10 cellular contexts compared by ENCODE assay signal in genomic region chr4:40719008-40719623, GRCh38. TPM values are rescaled to one million over a fixed set of nuclear protein-coding genes. Genes with fewer than 3 reads are reported as not detected.
DNase-seq lines count a peak whose midpoint lies in the region; ATAC-seq and TF ChIP-seq lines count a peak whose summit lies in the region.
"Had no signal": no experiment of that assay in that cellular context is flagged by ENCODE, and none has a peak within 500 bp of the region (broad histone marks: within the 10 kb centered on the region; RNA-seq: fewer than 3 reads in every experiment).

No MANE protein-coding gene starts in this region.

- peak; percentile 65 for DNase-seq in SIG-M5 treated with dmso at 0.1 percent for 504 hours (lab: John Stamatoyannopoulos, UW; ENCODE audit: unreplicated experiment)
- no peak for DNase-seq in SIG-M5 (lab: John Stamatoyannopoulos, UW)
- DNase-seq in GM23338 (ENCODE audit: low spot score): peak; percentile 71
- peak; percentile 36 for DNase-seq in LoVo (ENCODE audit: low spot score)
- peak; percentile 19 for DNase-seq in SK-N-SH
- no peak for DNase-seq in left ventricle myocardium superior
- peak; percentile 28 for DNase-seq in testis
- no peak for DNase-seq in activated CD4-positive, CD25-positive, alpha-beta regulatory T cell (lab: John Stamatoyannopoulos, UW)

- H3K36me3 Mint-ChIP-seq in GM23338 (ENCODE audit: low read depth): no peaks in the 10 kb centered on the region
- H3K36me3 Mint-ChIP-seq: activated naive CD4-positive, alpha-beta T cell treated with anti-CD3 and anti-CD28 coated beads, Interleukin-2, amount 50 U/mL, for 72 hours; CD4-positive, CD25-positive, alpha-beta regulatory T cell had no signal

- ATAC-seq in GM23338 (peak; percentile 81), left ventricle myocardium superior (peak; percentile 40)

- H3K9me3 ChIP-seq in SK-N-SH (no peaks in the 10 kb centered on the region), testis (no peaks in the 10 kb centered on the region)

- H3K4me1 Mint-ChIP-seq in GM23338: peaks cover 18% of the 10 kb centered on the region

- intact Hi-C loops in left ventricle myocardium superior (cut with micrococcal nuclease) (no loop called here), testis (cut with DNase I; ENCODE audit: low total_unique reads) (no loop called here)

- CTCF ChIA-PET in SK-N-SH (lab: Yijun Ruan, JAX): interaction anchor here (0.6 to 1.5 kb wide), 9 partner anchors 9 to 741 kb away, joined by 3 to 6 read pairs (median 3); partner anchors contain the start of genes NSUN7 and PDS5A

- H3K4me1 ChIP-seq in GM23338 (ENCODE audit: insufficient read depth): peaks cover 13% of the 10 kb centered on the region
- no peaks in the 10 kb centered on the region for H3K4me1 ChIP-seq in SK-N-SH (ENCODE audit: control insufficient read depth in 1 of 2, insufficient read depth in 2 of 2, low read depth in 1 of 2, low read length in 1 of 2)
- no peaks in the 10 kb centered on the region for H3K4me1 ChIP-seq in testis

- POLR2A ChIA-PET in SK-N-SH (lab: Yijun Ruan, JAX): no interaction called here

- H3K36me3 ChIP-seq in GM23338 (ENCODE audit: insufficient read depth) (no peaks in the 10 kb centered on the region), SK-N-SH (replicated peaks in 1 of 2; ENCODE audit: control insufficient read depth in 1 of 2, insufficient read depth in 2 of 2, low read length in 1 of 2) (no peaks in the 10 kb centered on the region), testis (ENCODE audit: low read depth, missing control alignments) (no peaks in the 10 kb centered on the region)

- no peak overlapping the region for H3K27ac ChIP-seq in GM23338 (ENCODE audit: low read depth)
- H3K27ac ChIP-seq in SK-N-SH (ENCODE audit: low read depth in 2 of 2, low read length in 1 of 2): no peak overlapping the region
- H3K27ac ChIP-seq in testis: no peak overlapping the region

- no peak overlapping the region for H3K9ac ChIP-seq in SK-N-SH

- WGBS in SK-N-SH (ENCODE audit: low lambda C conversion rate): 51% methylated on average over 5 of the region's 5 CpGs
- WGBS in testis, 2 donors: 57 to 60% methylated on average over 5 of the region's 5 CpGs

- peak; percentile 71 to 92 for TF ChIP-seq CTCF in GM23338 (conservative IDR thresholded peaks at IDR 0.05; ENCODE audit: low read depth in 2 of 2)
- TF ChIP-seq CTCF in SK-N-SH (IDR thresholded peaks at IDR 0.05): peak; percentile 68
- TF ChIP-seq CTCF in testis (IDR thresholded peaks at IDR 0.05): peak in 2 of 3 experiments; percentile 27 to 31

- H4K20me1 ChIP-seq in GM23338 (replicated peaks; ENCODE audit: insufficient read depth) (no peaks in the 10 kb centered on the region), SK-N-SH (ENCODE audit: insufficient read depth) (no peaks in the 10 kb centered on the region)

- H3K4me3 ChIP-seq in GM23338 (no peak overlapping the region), SK-N-SH (ENCODE audit: low read depth in 2 of 2, low read length in 1 of 2) (no peak overlapping the region), testis (no peak overlapping the region)

- H3F3A ChIP-seq in GM23338 (replicated peaks; ENCODE audit: low read depth) (no peaks in the 10 kb centered on the region), SK-N-SH (replicated peaks; ENCODE audit: insufficient read depth) (no peaks in the 10 kb centered on the region)

- no peaks in the 10 kb centered on the region for H3K9me3 Mint-ChIP-seq in GM23338
- H3K9me3 Mint-ChIP-seq: activated naive CD4-positive, alpha-beta T cell treated with anti-CD3 and anti-CD28 coated beads, Interleukin-2, amount 50 U/mL, for 72 hours had no signal

- no peak for TF ChIP-seq EP300 in SK-N-SH (IDR thresholded peaks at IDR 0.05; ENCODE audit: borderline replicate concordance in 1 of 2, low read depth in 1 of 2, low read length in 1 of 2)

- peak overlapping the region; percentile 3 for H2AFZ ChIP-seq in GM23338
- H2AFZ ChIP-seq in SK-N-SH (ENCODE audit: low read depth): no peak overlapping the region

- peak; percentile 81 for TF ChIP-seq RAD21 in SK-N-SH (IDR thresholded peaks at IDR 0.05; ENCODE audit: low read length)

- H3K79me2 ChIP-seq in GM23338 (replicated peaks; ENCODE audit: insufficient read depth): no peaks in the 10 kb centered on the region
- no peaks in the 10 kb centered on the region for H3K79me2 ChIP-seq in SK-N-SH (ENCODE audit: insufficient read depth)

- H3K27me3 ChIP-seq in GM23338 (ENCODE audit: insufficient read depth): no peaks in the 10 kb centered on the region
- H3K27me3 ChIP-seq in SK-N-SH (ENCODE audit: insufficient read depth): no peaks in the 10 kb centered on the region
- no peaks in the 10 kb centered on the region for H3K27me3 ChIP-seq in testis

- no peak for TF ChIP-seq POLR2A in testis (IDR thresholded peaks at IDR 0.05)

- H3K27ac Mint-ChIP-seq in GM23338: peak overlapping the region; percentile 55; the same call in 1 of the 2 replicates
- H3K27ac Mint-ChIP-seq: activated naive CD4-positive, alpha-beta T cell treated with anti-CD3 and anti-CD28 coated beads, Interleukin-2, amount 50 U/mL, for 72 hours had no signal

- no peak overlapping the region for H3K4me2 ChIP-seq in GM23338
- no peak overlapping the region for H3K4me2 ChIP-seq in SK-N-SH

- no peak overlapping the region for H3K4me3 Mint-ChIP-seq in GM23338
- H3K4me3 Mint-ChIP-seq: CD4-positive, CD25-positive, alpha-beta regulatory T cell had no signal

- no peaks in the 10 kb centered on the region for H3K9me2 ChIP-seq in GM23338 (ENCODE audit: insufficient read depth)
- H3K9me2 ChIP-seq in SK-N-SH: no peaks in the 10 kb centered on the region

- peaks cover 1% of the 10 kb centered on the region for H3K27me3 Mint-ChIP-seq in GM23338 (ENCODE audit: insufficient read depth, low read depth, poor library complexity)

TF ChIP-seq in GM23338, 12 proteins besides CTCF, POLR2A, EP300 and RAD21 (continues in another document):
- TF ChIP-seq POLR2AphosphoS5 (IDR thresholded peaks at IDR 0.05; ENCODE audit: low read depth) (no peak), NANOG (IDR thresholded peaks at IDR 0.05; ENCODE audit: borderline replicate concordance) (no peak), EZH2phosphoT487 (IDR thresholded peaks at IDR 0.05; ENCODE audit: unreplicated experiment) (no peak), ZNF331 (CRISPR knock-in tag; IDR thresholded peaks at IDR 0.05; ENCODE audit: low read depth) (no peak), ZNF114 (CRISPR knock-in tag; IDR thresholded peaks at IDR 0.05) (no peak), STAT1 (IDR thresholded peaks at IDR 0.05; ENCODE audit: unreplicated experiment) (no peak), JUNB (IDR thresholded peaks at IDR 0.05; ENCODE audit: unreplicated experiment) (no peak), EZH2 (IDR thresholded peaks at IDR 0.05; ENCODE audit: low read depth, unreplicated experiment) (no peak)

TF ChIP-seq in SK-N-SH, 30 proteins besides CTCF, POLR2A, EP300 and RAD21:
- TF ChIP-seq NFIC (IDR thresholded peaks at IDR 0.05; ENCODE audit: borderline replicate concordance): no peak
- peak; percentile 58 for TF ChIP-seq SMC3 (IDR thresholded peaks at IDR 0.05; ENCODE audit: low read depth, low read length)

RNA-seq across cellular contexts. Expression of gene NSUN7, which starts 30.6 kb away (rescaled TPM):
- total RNA-seq in GM23338 (2014; rRNA removed; shearing (Covaris generic)): 28.8 and 31.3 TPM in 2 replicates
- 27.3 and 29.0 TPM in 2 replicates for polyA plus RNA-seq in GM23338 (2016; fragmentation: Nextera tagmentation; extraction: Ambion mirVana)
- 0.21 and 0.28 TPM in 2 replicates for polyA plus RNA-seq in SK-N-SH (2012; rRNA removed)
- polyA plus RNA-seq in SK-N-SH (2012; cell fraction: cytosol; rRNA removed): 0.36 and 0.37 TPM in 2 replicates
- polyA plus RNA-seq in SK-N-SH (2012; cell fraction: nucleus; rRNA removed): 0.55 and 0.57 TPM in 2 replicates
- total RNA-seq in left ventricle myocardium superior: 0.40 TPM
- total RNA-seq in testis: 10 to 100 TPM; 18.7 to 33.3 TPM
- polyA plus RNA-seq in testis (ENCODE audit: insufficient read depth, low read depth, low replicate concordance): 41.1 TPM
- polyA plus RNA-seq: CD4-positive, CD25-positive, alpha-beta regulatory T cell had no signal

Comparison
In these comparisons a context has a peak if more than half of its experiments do, and no peak if none do; other contexts are left out.
1. DNase-seq: peak in SIG-M5 treated with dmso at 0.1 percent for 504 hours (single experiment), GM23338 (single experiment), LoVo (single experiment), SK-N-SH (single experiment) and testis (single experiment); none in SIG-M5 (single experiment), left ventricle myocardium superior (single experiment) and activated CD4-positive, CD25-positive, alpha-beta regulatory T cell (0 of 4).
2. CTCF ChIP-seq: peak in every context shown above with its lines; median percentile 82 in GM23338; 68 in SK-N-SH; 29 in testis.
3. RNA of gene NSUN7, which starts 30.6 kb away (total RNA-seq): 18.7 to 33.3 TPM in testis and 28.8 to 31.3 TPM in GM23338; 0.40 TPM in left ventricle myocardium superior (single experiment); every median in the first group is over 10 times any median in the second.